ENCODE assay signal across 8 cellular contexts in the genomic region with DNA sequence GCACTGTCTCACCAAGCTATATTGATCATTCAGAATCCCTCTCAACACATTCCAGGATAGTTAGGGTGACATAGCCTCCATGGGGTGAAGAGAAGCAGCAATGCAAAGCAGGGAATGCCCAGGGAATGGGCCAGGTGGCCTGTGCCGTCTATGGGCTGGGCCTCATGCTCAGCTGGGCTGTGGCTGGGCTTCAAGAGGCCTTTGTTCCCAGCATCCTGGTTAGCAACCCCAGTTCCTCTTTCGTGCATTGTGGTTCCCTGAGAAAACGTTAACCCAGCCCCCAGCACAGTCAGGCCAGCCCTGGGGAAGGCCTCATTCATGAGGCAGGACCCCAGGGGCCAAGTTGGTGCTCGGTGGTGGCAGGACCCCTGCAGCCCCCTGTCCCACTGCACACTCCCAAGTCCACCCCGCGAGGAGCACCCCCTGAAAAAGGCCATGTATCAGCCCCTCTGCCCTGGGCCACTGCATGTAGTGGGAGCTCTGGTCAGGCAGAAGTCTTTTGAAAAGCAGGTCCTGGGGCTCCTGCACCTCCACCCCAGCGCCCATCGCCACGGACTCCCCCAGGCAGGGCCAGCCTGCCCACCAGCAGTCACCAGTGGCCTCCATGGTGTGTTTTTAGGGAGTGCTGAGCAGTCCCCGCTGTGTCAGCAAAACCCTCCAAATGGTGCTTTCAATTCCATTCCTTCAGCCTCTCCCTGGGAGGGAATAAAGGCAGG. TPM values are rescaled to one million over a fixed set of nuclear protein-coding genes. Genes with fewer than 3 reads are reported as not detected.
DNase-seq lines count a peak whose midpoint lies in the region; ATAC-seq and TF ChIP-seq lines count a peak whose summit lies in the region.

No MANE protein-coding gene starts in this region.

- no peaks in the 10 kb centered on the region for H3K9me3 Mint-ChIP-seq in CD4-positive, alpha-beta T cell
- no peaks in the 10 kb centered on the region for H3K9me3 Mint-ChIP-seq in central memory CD8-positive, alpha-beta T cell
- peaks cover 0 to 2% (median 0%) of the 10 kb centered on the region in 7 donors for H3K9me3 Mint-ChIP-seq in naive B cell

- H3K27ac ChIP-seq in CD4-positive, alpha-beta T cell (ENCODE audit: low read depth, low read length) = peak overlapping the region; percentile 75

- H3K27me3 Mint-ChIP-seq in CD4-positive, alpha-beta T cell = no peaks in the 10 kb centered on the region
- no peaks in the 10 kb centered on the region for H3K27me3 Mint-ChIP-seq in central memory CD8-positive, alpha-beta T cell
- H3K27me3 Mint-ChIP-seq in naive B cell = no peaks in the 10 kb centered on the region

- H3K27me3 ChIP-seq in CD4-positive, alpha-beta T cell (ENCODE audit: control insufficient read depth, insufficient read depth, low read length) = no peaks in the 10 kb centered on the region

- peaks cover 97% of the 10 kb centered on the region for H3K4me1 Mint-ChIP-seq in CD4-positive, alpha-beta T cell (ENCODE audit: low read depth)
- H3K4me1 Mint-ChIP-seq in central memory CD8-positive, alpha-beta T cell = peaks cover 93% of the 10 kb centered on the region
- H3K4me1 Mint-ChIP-seq in naive B cell = peaks cover 68 to 79% (median 79%) of the 10 kb centered on the region in 3 donors

- POLR2A ChIA-PET in CD4-positive, alpha-beta T cell (lab: Charles Lee) = interaction anchor here (0.9 to 19.3 kb wide), 14 partner anchors 7 to 371 kb away, joined by 3 to 416 read pairs (median 8); partner anchors contain the start of genes PSAP and VSIR

- peak overlapping the region; percentile 96 for H3K27ac Mint-ChIP-seq in CD4-positive, alpha-beta T cell
- H3K27ac Mint-ChIP-seq in central memory CD8-positive, alpha-beta T cell (ENCODE audit: low read depth) = peak overlapping the region; percentile 88
- peak overlapping the region; percentile 38 to 99 (median 94) for H3K27ac Mint-ChIP-seq in naive B cell

- TF ChIP-seq CTCF in CD4-positive, alpha-beta T cell (IDR thresholded peaks at IDR 0.05) = no peak

- no peaks in the 10 kb centered on the region for H3K9me3 ChIP-seq in CD4-positive, alpha-beta T cell (ENCODE audit: control insufficient read depth, low read length)

- H3K4me3 Mint-ChIP-seq in CD4-positive, alpha-beta T cell = peak overlapping the region; percentile 62
- peak overlapping the region; percentile 71 for H3K4me3 Mint-ChIP-seq in central memory CD8-positive, alpha-beta T cell
- peak overlapping the region in 7 of 8 donors; percentile 47 to 90 (median 79) for H3K4me3 Mint-ChIP-seq in naive B cell

- CTCF ChIA-PET in CD4-positive, alpha-beta T cell (lab: Charles Lee) = interaction anchor here (0.9 to 4.8 kb wide), 8 partner anchors 12 to 40 kb away, joined by 3 to 27 read pairs (median 4); partner anchors contain the start of gene VSIR

- no peak for DNase-seq in CD4-positive, alpha-beta T cell
- DNase-seq in KG1 (lab: John Stamatoyannopoulos, UW) (peak; percentile 60), naive B cell (peak; percentile 41), NCI-H226 (no peak), T1000 (lab: John Stamatoyannopoulos, UW) (no peak)
- no peak for DNase-seq in central memory CD8-positive, alpha-beta T cell (ENCODE audit: low spot score in 2 of 2)

- no peak for ATAC-seq in CD4-positive, alpha-beta T cell (ENCODE audit: poor library complexity)
- no peak for ATAC-seq in central memory CD8-positive, alpha-beta T cell (replicated peaks; ENCODE audit: extremely low read depth, poor library complexity, severe bottlenecking)
- ATAC-seq in naive B cell (ENCODE audit: low read depth in 2 of 2) = peak in 1 of 2 donors; percentile 17
- no peak for ATAC-seq in GM19328 (IDR thresholded peaks at IDR 0.05; ENCODE audit: unreplicated experiment)
- ATAC-seq in HG02623 (IDR thresholded peaks at IDR 0.05; ENCODE audit: unreplicated experiment) = no peak

- H3K36me3 Mint-ChIP-seq in CD4-positive, alpha-beta T cell (ENCODE audit: low read depth) = peaks cover 41% of the 10 kb centered on the region
- H3K36me3 Mint-ChIP-seq in central memory CD8-positive, alpha-beta T cell (ENCODE audit: insufficient read depth) = peaks cover 25% of the 10 kb centered on the region
- peaks cover 0 to 7% of the 10 kb centered on the region in 2 donors for H3K36me3 Mint-ChIP-seq in naive B cell

- intact Hi-C loops in CD4-positive, alpha-beta T cell (cut with DNase I, micrococcal nuclease) = loop anchor here (1.0 to 2.0 kb wide), 4 partner anchors 9 to 25 kb away; partner anchors contain the start of gene VSIR (in 2 of the 2)

RNA-seq across cellular contexts. Expression of gene VSIR, which starts 25.4 kb away (rescaled TPM):
- total RNA-seq in CD4-positive, alpha-beta T cell = 10 to 100 TPM; 86.2 to 91.4 TPM
- polyA plus RNA-seq in naive B cell (ENCODE audit: low read depth in 6 of 6) = 10 to 100 TPM; 59.8 to 84.3 (median 64.0) TPM

RNA-seq across cellular contexts. Expression of gene C10orf105, which starts 28.4 kb away (rescaled TPM):
- total RNA-seq in CD4-positive, alpha-beta T cell = under 1 TPM; 0.25 to 0.36 TPM
- not detected for polyA plus RNA-seq in naive B cell (ENCODE audit: low read depth in 6 of 6)

Comparison
In these comparisons a context has a peak if more than half of its experiments do, and no peak if none do; other contexts are left out.
1. DNase-seq: peak in KG1 (single experiment) and naive B cell (single experiment); none in CD4-positive, alpha-beta T cell (0 of 10), central memory CD8-positive, alpha-beta T cell (0 of 2), NCI-H226 (single experiment) and T1000 (single experiment).
2. Peak in every context shown above with its lines, with median percentiles within 50 percentile points of each other: H3K27ac Mint-ChIP-seq and H3K4me3 Mint-ChIP-seq.